ENCODE assay signal across 1 cellular context in the genomic region with DNA sequence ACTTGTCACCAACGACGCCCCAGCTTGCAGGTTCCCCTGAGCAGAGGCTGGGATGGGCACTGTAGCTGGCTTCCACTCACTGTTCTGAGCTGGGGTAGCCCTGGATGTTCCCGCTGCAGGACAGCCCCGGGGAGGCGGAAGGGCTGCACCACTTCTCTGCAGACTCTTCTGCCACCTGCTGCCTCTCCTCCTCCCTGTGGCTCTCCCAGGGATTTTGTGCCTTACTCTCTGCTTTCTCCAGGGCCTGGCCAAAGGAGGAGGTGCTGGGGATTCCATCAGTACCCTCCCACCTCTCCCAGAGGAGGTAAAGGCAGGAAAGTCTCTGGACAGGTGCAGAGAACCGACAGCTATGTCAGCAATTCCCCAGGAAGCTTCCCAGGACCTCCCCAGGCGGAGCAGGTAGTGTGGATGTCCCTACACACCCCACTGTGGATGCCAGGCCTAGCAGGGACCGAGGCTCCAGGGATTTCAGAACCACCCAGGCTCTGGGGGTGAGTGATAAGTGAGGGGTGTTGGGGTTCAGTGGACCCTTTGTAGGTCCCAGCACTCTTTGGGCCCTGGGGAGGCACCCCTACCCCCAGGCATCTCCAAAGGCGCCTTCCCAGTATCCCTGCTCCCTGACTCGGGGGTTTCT.
TF ChIP-seq lines count a peak whose summit lies in the region.

No MANE protein-coding gene starts in this region.

TF ChIP-seq in A549, 52 proteins besides CTCF, POLR2A, EP300 and RAD21:
- TF ChIP-seq ESRRA (IDR thresholded peaks at IDR 0.05; ENCODE audit: borderline replicate concordance, low read length), result no peak
- TF ChIP-seq RNF2 (IDR thresholded peaks at IDR 0.05; ENCODE audit: borderline replicate concordance, low read depth), result no peak
- no peak for TF ChIP-seq CHD2 (IDR thresholded peaks at IDR 0.05; ENCODE audit: low read length, partially characterized antibody)
- no peak for TF ChIP-seq BHLHE40 (IDR thresholded peaks at IDR 0.05; ENCODE audit: low read depth, low read length)
- no peak for TF ChIP-seq HOXB5 (CRISPR knock-in tag; IDR thresholded peaks at IDR 0.05)
- no peak for TF ChIP-seq TP53 (CRISPR knock-in tag; IDR thresholded peaks at IDR 0.05)
- no peak for TF ChIP-seq ZNF302 (CRISPR knock-in tag; IDR thresholded peaks at IDR 0.05)
- no peak for TF ChIP-seq MYC (IDR thresholded peaks at IDR 0.05; ENCODE audit: borderline replicate concordance, low read length)
- TF ChIP-seq CEBPB (IDR thresholded peaks at IDR 0.05), result no peak
- no peak for TF ChIP-seq USF2 (IDR thresholded peaks at IDR 0.05)
- no peak for TF ChIP-seq NFE2L2 (conservative IDR thresholded peaks at IDR 0.05; ENCODE audit: low read length)
- TF ChIP-seq ZC3H11A (IDR thresholded peaks at IDR 0.05), result no peak
- TF ChIP-seq PHF8 (IDR thresholded peaks at IDR 0.05; ENCODE audit: borderline replicate concordance, low read depth), result no peak
- no peak for TF ChIP-seq RARB (CRISPR knock-in tag; IDR thresholded peaks at IDR 0.05)
- TF ChIP-seq CBX2 (IDR thresholded peaks at IDR 0.05; ENCODE audit: borderline replicate concordance, low read depth), result no peak
- TF ChIP-seq HDAC2 (IDR thresholded peaks at IDR 0.05), result no peak
